In genomic region chr11:64304316-64305072, GRCh38 we compare ENCODE assay signal across 8 cellular contexts. TPM values are rescaled to one million over a fixed set of nuclear protein-coding genes. Genes with fewer than 3 reads are reported as not detected.
DNase-seq lines count a peak whose midpoint lies in the region; ATAC-seq and TF ChIP-seq lines count a peak whose summit lies in the region.

No MANE protein-coding gene starts in this region.

- peaks cover 28% of the 10 kb centered on the region for H3K36me3 Mint-ChIP-seq in activated T-helper 17 cell treated with anti-CD3 and anti-CD28 coated beads, Interleukin-2, amount 50 U/mL, for 72 hours (ENCODE audit: low read depth)
- H3K36me3 Mint-ChIP-seq in natural killer cell, result no peaks in the 10 kb centered on the region

- peak; percentile 28 for ATAC-seq in GM21825 (IDR thresholded peaks at IDR 0.05; ENCODE audit: unreplicated experiment)
- peak; percentile 55 for ATAC-seq in activated T-helper 17 cell treated with anti-CD3 and anti-CD28 coated beads, Interleukin-2, amount 50 U/mL, for 72 hours (replicated peaks)
- ATAC-seq in natural killer cell, result peak; percentile 33 to 47 (median 34)

- peaks cover 10% of the 10 kb centered on the region for H3K27me3 Mint-ChIP-seq in activated T-helper 17 cell treated with anti-CD3 and anti-CD28 coated beads, Interleukin-2, amount 50 U/mL, for 72 hours
- H3K27me3 Mint-ChIP-seq in natural killer cell (ENCODE audit: low read depth in 2 of 2), result peaks cover 6 to 17% of the 10 kb centered on the region in 2 donors

- H3K4me3 Mint-ChIP-seq in activated T-helper 17 cell treated with anti-CD3 and anti-CD28 coated beads, Interleukin-2, amount 50 U/mL, for 72 hours, result peak overlapping the region; percentile 98
- peak overlapping the region; percentile 93 for H3K4me3 Mint-ChIP-seq in natural killer cell

- H3K9me3 Mint-ChIP-seq in activated T-helper 17 cell treated with anti-CD3 and anti-CD28 coated beads, Interleukin-2, amount 50 U/mL, for 72 hours, result no peaks in the 10 kb centered on the region
- H3K9me3 Mint-ChIP-seq in natural killer cell, result no peaks in the 10 kb centered on the region

- DNase-seq in Daoy (ENCODE audit: low read depth) (peak; percentile 93), RPMI8226 (peak; percentile 98), fibroblast of peridontal ligament (ENCODE audit: extremely low read depth) (peak; percentile 87), natural killer cell (peak; percentile 93)
- DNase-seq in stimulated activated naive CD4-positive, alpha-beta T cell treated with Interleukin-2 at 50 U/mL for 16 hours (lab: John Stamatoyannopoulos, UW), result peak; percentile 90

- intact Hi-C loops in natural killer cell (cut with micrococcal nuclease), result loop anchor here (1.0 to 5.0 kb wide), 8 partner anchors 13 to 117 kb away; partner anchors contain the start of genes CCDC88B, FKBP2, GPR137 and RPS6KA4

- H3K27ac Mint-ChIP-seq in activated T-helper 17 cell treated with anti-CD3 and anti-CD28 coated beads, Interleukin-2, amount 50 U/mL, for 72 hours, result peak overlapping the region; percentile 91
- peak overlapping the region; percentile 91 to 97 for H3K27ac Mint-ChIP-seq in natural killer cell

- TF ChIP-seq CTCF in LNCAP (IDR thresholded peaks at IDR 0.05) (peak; percentile 87), natural killer cell (IDR thresholded peaks at IDR 0.05) (peak; percentile 83)

- peaks cover 10% of the 10 kb centered on the region for H3K4me1 Mint-ChIP-seq in activated T-helper 17 cell treated with anti-CD3 and anti-CD28 coated beads, Interleukin-2, amount 50 U/mL, for 72 hours
- peaks cover 21 to 37% of the 10 kb centered on the region in 2 donors for H3K4me1 Mint-ChIP-seq in natural killer cell

RNA-seq across cellular contexts. Expression of gene ESRRA, which starts 0.8 kb away (rescaled TPM):
- 35.0 and 37.5 TPM in 2 replicates for total RNA-seq in Daoy (2014; rRNA removed; shearing (Covaris generic))
- total RNA-seq in activated T-helper 17 cell treated with anti-CD3 and anti-CD28 coated beads, Interleukin-2, amount 50 U/mL, for 72 hours, result 10 to 100 TPM; 31.2 to 55.7 TPM
- total RNA-seq in natural killer cell, result 10 to 100 TPM; 47.1 to 51.3 (median 50.0) TPM

RNA-seq across cellular contexts. Expression of gene CATSPERZ, which starts 4.3 kb away (rescaled TPM):
- total RNA-seq in Daoy (2014; rRNA removed; shearing (Covaris generic)), result 0.23 and 6.0 TPM in 2 replicates
- total RNA-seq in activated T-helper 17 cell treated with anti-CD3 and anti-CD28 coated beads, Interleukin-2, amount 50 U/mL, for 72 hours, result not detected
- total RNA-seq in natural killer cell, result under 1 TPM in 2 of 3 donors, not detected in 1; 0.80 to 0.90 TPM

RNA-seq across cellular contexts. Expression of gene TRMT112, which starts 12.9 kb away (rescaled TPM):
- 565 and 690 TPM in 2 replicates for total RNA-seq in Daoy (2014; rRNA removed; shearing (Covaris generic))
- 100 to 1,000 TPM; 157 to 218 TPM for total RNA-seq in activated T-helper 17 cell treated with anti-CD3 and anti-CD28 coated beads, Interleukin-2, amount 50 U/mL, for 72 hours
- 100 to 1,000 TPM in 2 of 3 donors, 10 to 100 TPM in 1; 98.4 to 106 (median 105) TPM for total RNA-seq in natural killer cell

RNA-seq across cellular contexts. Expression of gene KCNK4, which starts 13.4 kb away (rescaled TPM):
- total RNA-seq in Daoy (2014; rRNA removed; shearing (Covaris generic)), result 0.23 TPM in 1 of 2 replicates, not detected in the other
- not detected for total RNA-seq in activated T-helper 17 cell treated with anti-CD3 and anti-CD28 coated beads, Interleukin-2, amount 50 U/mL, for 72 hours
- under 1 TPM in 2 of 3 donors, not detected in 1; 0.30 to 0.86 TPM for total RNA-seq in natural killer cell

RNA-seq across cellular contexts. Expression of gene PRDX5, which starts 13.4 kb away (rescaled TPM):
- total RNA-seq in Daoy (2014; rRNA removed; shearing (Covaris generic)), result 213 and 229 TPM in 2 replicates
- 100 to 1,000 TPM; 124 to 164 TPM for total RNA-seq in activated T-helper 17 cell treated with anti-CD3 and anti-CD28 coated beads, Interleukin-2, amount 50 U/mL, for 72 hours
- total RNA-seq in natural killer cell, result 100 to 1,000 TPM in 1 of 3 donors, 10 to 100 TPM in 2; 85.9 to 104 (median 88.8) TPM

Comparison
In these comparisons a context has a peak if more than half of its experiments do, and no peak if none do; other contexts are left out.
1. Peak in every context shown above with its lines: DNase-seq and ATAC-seq.